Comparison of ENCODE assay signal across 8 cellular contexts in genomic region chr2:69755862-69756467, GRCh38. TPM values are rescaled to one million over a fixed set of nuclear protein-coding genes. Genes with fewer than 3 reads are reported as not detected.
DNase-seq lines count a peak whose midpoint lies in the region; ATAC-seq, FAIRE-seq and TF ChIP-seq lines count a peak whose summit lies in the region.

No MANE protein-coding gene starts in this region.

- peaks cover 4% of the 10 kb centered on the region for H3K36me3 Mint-ChIP-seq in astrocyte (ENCODE audit: low read depth, unreplicated experiment)

- CTCF ChIA-PET in BJ (lab: Yijun Ruan, JAX), result interaction anchor here (0.9 to 1.2 kb wide), 4 partner anchors 10 to 36 kb away, joined by 3 to 11 read pairs (median 4); no protein-coding TSS in a partner anchor

- H3K27me3 Mint-ChIP-seq in astrocyte (ENCODE audit: low read depth, unreplicated experiment), result no peaks in the 10 kb centered on the region

- peaks cover 2% of the 10 kb centered on the region for H3K4me1 Mint-ChIP-seq in astrocyte (ENCODE audit: low read depth, unreplicated experiment)

- POLR2A ChIA-PET in BJ (lab: Charles Lee), result interaction anchor here (0.6 kb wide), 1 partner anchor 20 kb away, joined by 4 read pairs; no protein-coding TSS in a partner anchor

- H3K4me1 ChIP-seq in astrocyte (ENCODE audit: insufficient read depth, low read length) (peaks cover 9% of the 10 kb centered on the region), left lung (peaks cover 14 to 58% of the 10 kb centered on the region in 2 donors), ovary (ENCODE audit: insufficient read depth) (peaks cover 3% of the 10 kb centered on the region)

- H3K79me2 ChIP-seq in astrocyte (ENCODE audit: insufficient read depth, low read length), result peaks cover 10% of the 10 kb centered on the region

- no peak overlapping the region for H2AFZ ChIP-seq in astrocyte (ENCODE audit: low read depth, low read length)

- no peak for TF ChIP-seq EP300 in ovary (IDR thresholded peaks at IDR 0.05)

- WGBS in ovary, 3 donors, result 40 to 47% (median 44%) methylated on average over 2 of the region's 2 CpGs

- DNase-seq in BJ (ENCODE audit: low read depth) (peak; percentile 82), astrocyte (ENCODE audit: low read depth) (peak; percentile 54), left lung (no peak), COR-L47 (lab: John Stamatoyannopoulos, UW) (no peak), ovary (no peak)

- no peak overlapping the region for H3K4me3 Mint-ChIP-seq in astrocyte (ENCODE audit: unreplicated experiment)

- intact Hi-C loops in left lung (cut with DNase I), result no loop called here
- intact Hi-C loops in ovary (cut with DNase I), result no loop called here

- peak; percentile 57 for ATAC-seq in HG03159 (IDR thresholded peaks at IDR 0.05; ENCODE audit: unreplicated experiment)
- peak; percentile 73 for ATAC-seq in left lung
- ATAC-seq in HG02973 (IDR thresholded peaks at IDR 0.05; ENCODE audit: unreplicated experiment), result no peak
- no peak for ATAC-seq in GM19467 (IDR thresholded peaks at IDR 0.05; ENCODE audit: unreplicated experiment)

- peak overlapping the region; percentile 53 for H3K4me2 ChIP-seq in astrocyte (ENCODE audit: low read length)

- H3K27me3 ChIP-seq in BJ (ENCODE audit: control insufficient read depth, insufficient read depth, low read length) (no peaks in the 10 kb centered on the region), astrocyte (ENCODE audit: insufficient read depth, low read length) (no peaks in the 10 kb centered on the region), left lung (no peaks in the 10 kb centered on the region), ovary (no peaks in the 10 kb centered on the region)

- TF ChIP-seq CTCF in BJ (IDR thresholded peaks at IDR 0.05; ENCODE audit: insufficient read depth, low read depth, low read length) (no peak), astrocyte (IDR thresholded peaks at IDR 0.05; ENCODE audit: insufficient read depth, low read depth, low read length) (no peak), left lung (IDR thresholded peaks at IDR 0.05) (no peak), ovary (IDR thresholded peaks at IDR 0.05) (no peak)

- H3K9ac ChIP-seq in astrocyte (ENCODE audit: low read length), result peak overlapping the region; percentile 5

- H3K36me3 ChIP-seq in BJ (ENCODE audit: control insufficient read depth, insufficient read depth, low read length), result peaks cover 2% of the 10 kb centered on the region; the same call in 1 of the 2 replicates
- H3K36me3 ChIP-seq in astrocyte (ENCODE audit: insufficient read depth, low read length), result no peaks in the 10 kb centered on the region
- H3K36me3 ChIP-seq in left lung, result peaks cover 0 to 23% of the 10 kb centered on the region in 2 donors
- H3K36me3 ChIP-seq in ovary, result no peaks in the 10 kb centered on the region

- H4K20me1 ChIP-seq in astrocyte (ENCODE audit: insufficient read depth, low read length), result peaks cover 18% of the 10 kb centered on the region

- FAIRE-seq in astrocyte (lab: Jason Lieb, UNC), result peak; percentile 60

- H3K9me3 Mint-ChIP-seq in astrocyte (ENCODE audit: unreplicated experiment), result no peaks in the 10 kb centered on the region

- no peak overlapping the region for H3K4me3 ChIP-seq in BJ (ENCODE audit: low read depth, low read length)
- no peak overlapping the region for H3K4me3 ChIP-seq in astrocyte (ENCODE audit: insufficient read depth, low read depth, low read length)
- no peak overlapping the region for H3K4me3 ChIP-seq in left lung
- no peak overlapping the region for H3K4me3 ChIP-seq in ovary

- H3K27ac ChIP-seq in astrocyte (ENCODE audit: low read depth, low read length) (no peak overlapping the region), left lung (peak overlapping the region; percentile 27 to 55), ovary (no peak overlapping the region)

- no peak overlapping the region for H3K27ac Mint-ChIP-seq in astrocyte (ENCODE audit: unreplicated experiment)

- TF ChIP-seq POLR2A in ovary (IDR thresholded peaks at IDR 0.05), result no peak

- H3K9me3 ChIP-seq in astrocyte (ENCODE audit: insufficient read depth, low read depth, low read length), result no peaks in the 10 kb centered on the region
- H3K9me3 ChIP-seq in left lung, result no peaks in the 10 kb centered on the region
- H3K9me3 ChIP-seq in ovary, result no peaks in the 10 kb centered on the region

RNA-seq across cellular contexts. Expression of gene ANXA4, which starts 14.0 kb away (rescaled TPM):
- 127 and 133 TPM in 2 replicates for polyA plus RNA-seq in BJ (2011; rRNA removed)
- 66.0 and 103 TPM in 2 replicates for polyA minus RNA-seq in BJ (2011; rRNA and poly(A)+ RNA removed)
- 122 and 132 TPM in 2 replicates for total RNA-seq in astrocyte
- 100 to 1,000 TPM; 162 to 217 TPM for total RNA-seq in left lung
- total RNA-seq in ovary, result 10 to 100 TPM; 25.4 to 89.7 (median 77.1) TPM
- 10 to 100 TPM; 43.4 to 71.8 TPM for polyA plus RNA-seq in ovary

Comparison
In these comparisons a context has a peak if more than half of its experiments do, and no peak if none do; other contexts are left out.
1. DNase-seq: peak in BJ (single experiment) and astrocyte (single experiment); none in left lung (0 of 2), COR-L47 (single experiment) and ovary (0 of 5).
2. ATAC-seq: peak in HG03159 (single experiment) and left lung (single experiment); none in HG02973 (single experiment) and GM19467 (single experiment).
3. H3K27ac ChIP-seq: peak in left lung (2 of 2); none in astrocyte (single experiment) and ovary (0 of 2).